ENCODE assay signal across 8 cellular contexts in genomic region chr5:142145106-142145900, GRCh38. TPM values are rescaled to one million over a fixed set of nuclear protein-coding genes. Genes with fewer than 3 reads are reported as not detected.
A peak's percentile ranks its signal among the peaks of the same experiment; 100 is the strongest.
DNase-seq lines count a peak whose midpoint lies in the region; ATAC-seq, FAIRE-seq and TF ChIP-seq lines count a peak whose summit lies in the region.

No MANE protein-coding gene starts in this region.

- H2AFZ ChIP-seq in endothelial cell of umbilical vein (ENCODE audit: low read depth, low read length): no peak overlapping the region

- H3K36me3 Mint-ChIP-seq in activated CD4-positive, alpha-beta memory T cell treated with anti-CD3 and anti-CD28 coated beads, Interleukin-2, amount 10 ng/mL, durations not matched to agents 7 days and 5 days (ENCODE audit: low read depth): peaks cover 38% of the 10 kb centered on the region

- no peak overlapping the region for H3K4me2 ChIP-seq in endothelial cell of umbilical vein (ENCODE audit: insufficient read depth, low read length)

- dilution Hi-C loops in endothelial cell of umbilical vein (cut with MboI; ENCODE audit: extremely low pct_ligation_motif_present, low sequenced_read_pairs): loop anchor here (25.0 kb wide), 1 partner anchor 158 kb away; no protein-coding TSS in a partner anchor

- no peaks in the 10 kb centered on the region for H4K20me1 ChIP-seq in endothelial cell of umbilical vein (replicated peaks; ENCODE audit: control insufficient read depth, extremely low read depth, insufficient read depth, low read length)

- FAIRE-seq in endothelial cell of umbilical vein (lab: Jason Lieb, UNC): peak; percentile 62

- peak; percentile 78 for DNase-seq in A172 (ENCODE audit: low spot score)
- DNase-seq in GM13976 (ENCODE audit: low spot score): peak; percentile 58
- DNase-seq in NCI-H748 (lab: John Stamatoyannopoulos, UW; ENCODE audit: unreplicated experiment): peak; percentile 45
- peak; percentile 69 for DNase-seq in activated CD4-positive, alpha-beta memory T cell treated with anti-CD3 and anti-CD28 coated beads, Interleukin-2, amount 10 ng/mL, durations not matched to agents 7 days and 5 days
- peak; percentile 71 for DNase-seq in endothelial cell of umbilical vein (ENCODE audit: low read depth, low spot score)
- peak; percentile 79 for DNase-seq in myocyte (ENCODE audit: low read depth)
- DNase-seq in stimulated activated naive CD4-positive, alpha-beta T cell treated with Interleukin-2 at 50 U/mL for 16 hours (lab: John Stamatoyannopoulos, UW): peak; percentile 38

- no peaks in the 10 kb centered on the region for H3K4me1 Mint-ChIP-seq in activated CD4-positive, alpha-beta memory T cell treated with anti-CD3 and anti-CD28 coated beads, Interleukin-2, amount 10 ng/mL, durations not matched to agents 7 days and 5 days

- no TSS peak for BruUV-seq in endothelial cell of umbilical vein (replicated peaks; lab: Mats Ljungman, UMichigan)

- H3K4me3 Mint-ChIP-seq in activated CD4-positive, alpha-beta memory T cell treated with anti-CD3 and anti-CD28 coated beads, Interleukin-2, amount 10 ng/mL, durations not matched to agents 7 days and 5 days: no peak overlapping the region

- no peak overlapping the region for H3K27ac Mint-ChIP-seq in activated CD4-positive, alpha-beta memory T cell treated with anti-CD3 and anti-CD28 coated beads, Interleukin-2, amount 10 ng/mL, durations not matched to agents 7 days and 5 days

- H3K9me1 ChIP-seq in endothelial cell of umbilical vein (replicated peaks; ENCODE audit: control insufficient read depth, extremely low read depth, insufficient read depth, low read length): no peaks in the 10 kb centered on the region

- POLR2A ChIA-PET in activated CD4-positive, alpha-beta memory T cell treated with anti-CD3 and anti-CD28 coated beads, Interleukin-2, amount 10 ng/mL, durations not matched to agents 7 days and 5 days (lab: Charles Lee): interaction anchor here (0.7 to 1.7 kb wide), 3 partner anchors 36 to 157 kb away, joined by 3 to 6 read pairs (median 3); no protein-coding TSS in a partner anchor
- POLR2A ChIA-PET in endothelial cell of umbilical vein (lab: Charles Lee): no interaction called here

- no peaks in the 10 kb centered on the region for H3K9me3 Mint-ChIP-seq in activated CD4-positive, alpha-beta memory T cell treated with anti-CD3 and anti-CD28 coated beads, Interleukin-2, amount 10 ng/mL, durations not matched to agents 7 days and 5 days

- in situ Hi-C loops in GM13976 (cut with MboI; ENCODE audit: low sequenced_read_pairs, unreplicated experiment): loop anchor here (25.0 kb wide), 1 partner anchor 458 kb away; the partner anchor contains the start of gene ARAP3

- no peaks in the 10 kb centered on the region for H3K27me3 Mint-ChIP-seq in activated CD4-positive, alpha-beta memory T cell treated with anti-CD3 and anti-CD28 coated beads, Interleukin-2, amount 10 ng/mL, durations not matched to agents 7 days and 5 days

- H3K4me1 ChIP-seq in endothelial cell of umbilical vein (ENCODE audit: control insufficient read depth, extremely low read depth, insufficient read depth, low read length): no peaks in the 10 kb centered on the region

- peak; percentile 72 for ATAC-seq in HG03039 (IDR thresholded peaks at IDR 0.05; ENCODE audit: unreplicated experiment)

- no peaks in the 10 kb centered on the region for H3K27me3 ChIP-seq in endothelial cell of umbilical vein (ENCODE audit: control insufficient read depth in 2 of 2, insufficient read depth in 2 of 2, low read length in 2 of 2)

- H3K79me2 ChIP-seq in endothelial cell of umbilical vein (ENCODE audit: control insufficient read depth, insufficient read depth, low read length): no peaks in the 10 kb centered on the region

- CTCF ChIA-PET in activated CD4-positive, alpha-beta memory T cell treated with anti-CD3 and anti-CD28 coated beads, Interleukin-2, amount 10 ng/mL, durations not matched to agents 7 days and 5 days (lab: Charles Lee): interaction anchor here (0.6 to 10.8 kb wide), 16 partner anchors 10 to 452 kb away, joined by 3 to 203 read pairs (median 4); partner anchors contain the start of genes GNPDA1 and RNF14
- CTCF ChIA-PET in endothelial cell of umbilical vein (lab: Charles Lee): interaction anchor here (0.6 to 5.1 kb wide), 12 partner anchors 9 to 461 kb away, joined by 3 to 34 read pairs (median 4); partner anchors contain the start of gene RNF14

- no peak for TF ChIP-seq POLR2A in endothelial cell of umbilical vein (IDR thresholded peaks at IDR 0.05; ENCODE audit: low read depth, low read length)

- TF ChIP-seq CTCF in GM13976 (IDR thresholded peaks at IDR 0.05; ENCODE audit: borderline replicate concordance, control extremely low read depth, extremely low read depth, insufficient read depth, missing control alignments) (peak; percentile 61), endothelial cell of umbilical vein (IDR thresholded peaks at IDR 0.05; ENCODE audit: extremely low read depth in 1 of 2, insufficient read depth in 1 of 2, low read depth in 1 of 2, low read length in 2 of 2) (peak; percentile 71 to 74)

- no peaks in the 10 kb centered on the region for H3K9me3 ChIP-seq in endothelial cell of umbilical vein (replicated peaks; ENCODE audit: control insufficient read depth, insufficient read depth, low read length)

- H3K27ac ChIP-seq in endothelial cell of umbilical vein (ENCODE audit: insufficient read depth, low read depth, low read length): no peak overlapping the region

- H3K9ac ChIP-seq in endothelial cell of umbilical vein (replicated peaks; ENCODE audit: extremely low read depth, insufficient read depth, low read length): no peak overlapping the region

- intact Hi-C loops in endothelial cell of umbilical vein (cut with micrococcal nuclease): loop anchor here (1.0 to 2.0 kb wide), 3 partner anchors 37 to 553 kb away; partner anchors contain the start of gene NDFIP1

- H3K4me3 ChIP-seq in endothelial cell of umbilical vein (replicated peaks in 1 of 3; ENCODE audit: insufficient read depth in 1 of 3, low read depth in 1 of 3, low read length in 3 of 3): no peak overlapping the region

- H3K36me3 ChIP-seq in endothelial cell of umbilical vein (ENCODE audit: control insufficient read depth in 2 of 2, extremely low read depth in 1 of 2, insufficient read depth in 2 of 2, low read length in 2 of 2): peaks cover 4 to 10% of the 10 kb centered on the region in 2 experiments

TF ChIP-seq in endothelial cell of umbilical vein, 7 proteins besides CTCF, POLR2A, EP300 and RAD21:
- no peak for TF ChIP-seq FOS (IDR thresholded peaks at IDR 0.05; ENCODE audit: borderline replicate concordance, insufficient read depth, low read length)
- no peak for TF ChIP-seq GATA2 (IDR thresholded peaks at IDR 0.05; ENCODE audit: insufficient read depth, insufficient read length, low read depth, low read length)
- TF ChIP-seq JUN (IDR thresholded peaks at IDR 0.05; ENCODE audit: borderline replicate concordance, insufficient read depth, insufficient read length, low read depth): no peak
- no peak for TF ChIP-seq MAX (IDR thresholded peaks at IDR 0.05; ENCODE audit: insufficient read depth, insufficient read length)
- no peak for TF ChIP-seq EZH2 (IDR thresholded peaks at IDR 0.05; ENCODE audit: borderline replicate concordance, low read depth, low read length, severe bottlenecking)
- no peak for TF ChIP-seq MYC (IDR thresholded peaks at IDR 0.05; ENCODE audit: low read depth, low read length)
- TF ChIP-seq POLR2AphosphoS5 (IDR thresholded peaks at IDR 0.05; ENCODE audit: insufficient read depth, low read depth, low read length): no peak

RNA-seq across cellular contexts. Expression of gene NDFIP1, which starts 36.7 kb away (rescaled TPM):
- total RNA-seq in A172 (2014; rRNA removed; shearing (Covaris generic)): 57.3 and 65.7 TPM in 2 replicates
- total RNA-seq in activated CD4-positive, alpha-beta memory T cell treated with anti-CD3 and anti-CD28 coated beads, Interleukin-2, amount 10 ng/mL, durations not matched to agents 7 days and 5 days: 10 to 100 TPM; 57.1 to 59.3 TPM
- 40.3 and 42.6 TPM in 2 replicates for total RNA-seq in endothelial cell of umbilical vein
- polyA plus RNA-seq in endothelial cell of umbilical vein: 12.3 and 18.4 TPM in 2 replicates
- polyA plus RNA-seq in endothelial cell of umbilical vein (2011; cell fraction: cytosol; rRNA removed): 14.5 and 15.6 TPM in 2 replicates
- polyA plus RNA-seq in endothelial cell of umbilical vein (2011; cell fraction: nucleus; rRNA removed): 7.6 and 11.3 TPM in 2 replicates
- 31.4 and 39.6 TPM in 2 replicates for polyA plus RNA-seq in endothelial cell of umbilical vein (2012)
- polyA minus RNA-seq in endothelial cell of umbilical vein: 12.5 and 13.4 TPM in 2 replicates
- 34.1 TPM for polyA minus RNA-seq in endothelial cell of umbilical vein (2011; cell fraction: cytosol; rRNA and poly(A)+ RNA removed)
- 13.0 and 17.1 TPM in 2 replicates for polyA minus RNA-seq in endothelial cell of umbilical vein (2011; cell fraction: nucleus; rRNA and poly(A)+ RNA removed)
- total RNA-seq in myocyte: 57.2 and 59.8 TPM in 2 replicates
- 49.9 TPM for polyA plus RNA-seq in myocyte (2012)
